ENCODE assay signal across 14 cellular contexts in the genomic region with DNA sequence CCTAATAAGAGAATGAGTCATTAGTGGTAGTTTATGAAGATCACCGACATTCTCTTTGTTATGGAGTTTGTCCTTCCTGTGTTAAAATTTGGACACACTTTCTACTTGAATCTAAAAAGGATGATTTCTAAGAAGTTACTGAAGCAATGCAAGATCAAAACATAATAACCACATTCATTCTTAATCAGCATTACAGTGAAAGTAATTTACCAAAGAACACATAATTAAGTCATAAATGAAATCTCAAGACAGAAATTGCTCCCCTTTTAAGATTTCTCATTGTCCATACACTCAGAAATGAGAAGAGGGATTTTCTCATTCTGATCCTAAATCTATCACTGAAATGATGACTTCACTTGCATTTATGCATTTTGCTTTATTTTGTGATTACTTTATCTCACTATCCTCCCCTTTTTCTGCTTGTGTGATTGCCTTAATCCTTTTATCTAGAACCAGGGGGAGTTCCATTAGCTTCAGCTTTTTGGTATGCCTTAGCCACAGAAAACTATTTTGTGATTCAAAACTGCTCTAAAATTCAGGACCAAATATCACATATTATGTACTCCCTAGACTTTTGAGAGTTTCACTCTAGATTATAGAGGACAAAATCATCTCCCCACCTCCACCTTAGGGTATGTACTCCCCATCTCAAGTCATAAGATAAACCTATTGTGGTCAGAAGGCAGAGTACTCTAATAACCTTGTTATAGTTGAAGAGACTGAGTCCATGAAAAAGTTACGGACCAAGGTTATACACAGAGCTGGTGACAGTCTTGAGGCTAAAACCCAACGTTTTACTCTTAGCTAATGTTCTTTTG.
"Had no signal": no experiment of that assay in that cellular context is flagged by ENCODE, and none has a peak within 500 bp of the region (broad histone marks: within the 10 kb centered on the region; RNA-seq: fewer than 3 reads in every experiment).

No MANE protein-coding gene starts in this region.

- H3K4me3 Mint-ChIP-seq: neural progenitor cell had no signal

- H3K27me3 ChIP-seq: breast epithelium, hepatocyte, neural progenitor cell, SJSA1, thyroid gland had no signal

- H3K27ac ChIP-seq: breast epithelium, hepatocyte, left ventricle myocardium inferior, neural progenitor cell, parathyroid adenoma, SJSA1, thyroid gland had no signal

- H3K4me3 ChIP-seq: breast epithelium, hepatocyte, left ventricle myocardium inferior, neural progenitor cell, SJSA1, thyroid gland had no signal

- H3K4me1 ChIP-seq: breast epithelium, left ventricle myocardium inferior, parathyroid adenoma, thyroid gland had no signal

- H3K27ac Mint-ChIP-seq: neural progenitor cell had no signal

- H3K9me3 ChIP-seq: breast epithelium, left ventricle myocardium inferior, SJSA1, thyroid gland had no signal

- H3K36me3 Mint-ChIP-seq: neural progenitor cell had no signal

- H3K36me3 ChIP-seq: breast epithelium, left ventricle myocardium inferior, neural progenitor cell, SJSA1, thyroid gland had no signal

- DNase-seq: activated CD4-positive, alpha-beta T cell treated with anti-CD3 and anti-CD28 coated beads for 48 hours; activated effector memory CD4-positive, alpha-beta T cell treated with anti-CD3 and anti-CD28 coated beads, Interleukin-2, amount 50 U/mL, for 16 hours; kidney; left ventricle myocardium inferior; mesenchymal stem cell; stimulated activated CD4-positive, alpha-beta T cell treated with anti-CD3 and anti-CD28 coated beads, Interleukin-4, amount 100 ng/mL, for 1 hour; stimulated activated CD8-positive, alpha-beta memory T cell treated with anti-CD3 and anti-CD28 coated beads, Interleukin-4, amount 100 ng/mL, for 48 hours; T1000; thyroid gland had no signal
